ENCODE assay signal across 1 cellular context in genomic region chr15:54273928-54274327, GRCh38.
TF ChIP-seq lines count a peak whose summit lies in the region.

No MANE protein-coding gene starts in this region.

TF ChIP-seq in GM23338, 12 proteins besides CTCF, POLR2A, EP300 and RAD21 (continued from another document):
- TF ChIP-seq, protein P1, sequence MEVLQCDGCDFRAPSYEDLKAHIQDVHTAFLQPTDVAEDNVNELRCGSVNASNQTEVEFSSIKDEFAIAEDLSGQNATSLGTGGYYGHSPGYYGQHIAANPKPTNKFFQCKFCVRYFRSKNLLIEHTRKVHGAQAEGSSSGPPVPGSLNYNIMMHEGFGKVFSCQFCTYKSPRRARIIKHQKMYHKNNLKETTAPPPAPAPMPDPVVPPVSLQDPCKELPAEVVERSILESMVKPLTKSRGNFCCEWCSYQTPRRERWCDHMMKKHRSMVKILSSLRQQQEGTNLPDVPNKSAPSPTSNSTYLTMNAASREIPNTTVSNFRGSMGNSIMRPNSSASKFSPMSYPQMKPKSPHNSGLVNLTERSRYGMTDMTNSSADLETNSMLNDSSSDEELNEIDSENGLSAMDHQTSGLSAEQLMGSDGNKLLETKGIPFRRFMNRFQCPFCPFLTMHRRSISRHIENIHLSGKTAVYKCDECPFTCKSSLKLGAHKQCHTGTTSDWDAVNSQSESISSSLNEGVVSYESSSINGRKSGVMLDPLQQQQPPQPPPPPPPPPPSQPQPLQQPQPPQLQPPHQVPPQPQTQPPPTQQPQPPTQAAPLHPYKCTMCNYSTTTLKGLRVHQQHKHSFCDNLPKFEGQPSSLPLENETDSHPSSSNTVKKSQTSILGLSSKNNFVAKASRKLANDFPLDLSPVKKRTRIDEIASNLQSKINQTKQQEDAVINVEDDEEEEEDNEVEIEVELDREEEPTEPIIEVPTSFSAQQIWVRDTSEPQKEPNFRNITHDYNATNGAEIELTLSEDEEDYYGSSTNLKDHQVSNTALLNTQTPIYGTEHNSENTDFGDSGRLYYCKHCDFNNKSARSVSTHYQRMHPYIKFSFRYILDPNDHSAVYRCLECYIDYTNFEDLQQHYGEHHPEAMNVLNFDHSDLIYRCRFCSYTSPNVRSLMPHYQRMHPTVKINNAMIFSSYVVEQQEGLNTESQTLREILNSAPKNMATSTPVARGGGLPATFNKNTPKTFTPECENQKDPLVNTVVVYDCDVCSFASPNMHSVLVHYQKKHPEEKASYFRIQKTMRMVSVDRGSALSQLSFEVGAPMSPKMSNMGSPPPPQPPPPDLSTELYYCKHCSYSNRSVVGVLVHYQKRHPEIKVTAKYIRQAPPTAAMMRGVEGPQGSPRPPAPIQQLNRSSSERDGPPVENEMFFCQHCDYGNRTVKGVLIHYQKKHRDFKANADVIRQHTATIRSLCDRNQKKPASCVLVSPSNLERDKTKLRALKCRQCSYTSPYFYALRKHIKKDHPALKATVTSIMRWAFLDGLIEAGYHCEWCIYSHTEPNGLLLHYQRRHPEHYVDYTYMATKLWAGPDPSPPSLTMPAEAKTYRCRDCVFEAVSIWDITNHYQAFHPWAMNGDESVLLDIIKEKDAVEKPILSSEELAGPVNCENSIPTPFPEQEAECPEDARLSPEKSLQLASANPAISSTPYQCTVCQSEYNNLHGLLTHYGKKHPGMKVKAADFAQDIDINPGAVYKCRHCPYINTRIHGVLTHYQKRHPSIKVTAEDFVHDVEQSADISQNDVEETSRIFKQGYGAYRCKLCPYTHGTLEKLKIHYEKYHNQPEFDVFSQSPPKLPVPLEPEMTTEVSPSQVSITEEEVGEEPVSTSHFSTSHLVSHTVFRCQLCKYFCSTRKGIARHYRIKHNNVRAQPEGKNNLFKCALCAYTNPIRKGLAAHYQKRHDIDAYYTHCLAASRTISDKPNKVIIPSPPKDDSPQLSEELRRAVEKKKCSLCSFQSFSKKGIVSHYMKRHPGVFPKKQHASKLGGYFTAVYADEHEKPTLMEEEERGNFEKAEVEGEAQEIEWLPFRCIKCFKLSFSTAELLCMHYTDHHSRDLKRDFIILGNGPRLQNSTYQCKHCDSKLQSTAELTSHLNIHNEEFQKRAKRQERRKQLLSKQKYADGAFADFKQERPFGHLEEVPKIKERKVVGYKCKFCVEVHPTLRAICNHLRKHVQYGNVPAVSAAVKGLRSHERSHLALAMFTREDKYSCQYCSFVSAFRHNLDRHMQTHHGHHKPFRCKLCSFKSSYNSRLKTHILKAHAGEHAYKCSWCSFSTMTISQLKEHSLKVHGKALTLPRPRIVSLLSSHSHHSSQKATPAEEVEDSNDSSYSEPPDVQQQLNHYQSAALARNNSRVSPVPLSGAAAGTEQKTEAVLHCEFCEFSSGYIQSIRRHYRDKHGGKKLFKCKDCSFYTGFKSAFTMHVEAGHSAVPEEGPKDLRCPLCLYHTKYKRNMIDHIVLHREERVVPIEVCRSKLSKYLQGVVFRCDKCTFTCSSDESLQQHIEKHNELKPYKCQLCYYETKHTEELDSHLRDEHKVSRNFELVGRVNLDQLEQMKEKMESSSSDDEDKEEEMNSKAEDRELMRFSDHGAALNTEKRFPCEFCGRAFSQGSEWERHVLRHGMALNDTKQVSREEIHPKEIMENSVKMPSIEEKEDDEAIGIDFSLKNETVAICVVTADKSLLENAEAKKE (CRISPR knock-in tag; IDR thresholded peaks at IDR 0.05), result no peak
- no peak for TF ChIP-seq ZNF114 (CRISPR knock-in tag; IDR thresholded peaks at IDR 0.05)
- no peak for TF ChIP-seq JUNB (IDR thresholded peaks at IDR 0.05; ENCODE audit: unreplicated experiment)
- TF ChIP-seq EZH2phosphoT487 (IDR thresholded peaks at IDR 0.05; ENCODE audit: unreplicated experiment), result no peak
- no peak for TF ChIP-seq ETS1 (IDR thresholded peaks at IDR 0.05)
- TF ChIP-seq EZH2 (IDR thresholded peaks at IDR 0.05; ENCODE audit: low read depth, unreplicated experiment), result no peak
- TF ChIP-seq ZNF331 (CRISPR knock-in tag; IDR thresholded peaks at IDR 0.05; ENCODE audit: low read depth), result no peak
- no peak for TF ChIP-seq CREB1 (CRISPR knock-in tag; IDR thresholded peaks at IDR 0.05; ENCODE audit: low read depth)
TF ChIP-seq in GM23338: peak in this region for 0.
